ENCODE assay signal across 29 cellular contexts in the genomic region with DNA sequence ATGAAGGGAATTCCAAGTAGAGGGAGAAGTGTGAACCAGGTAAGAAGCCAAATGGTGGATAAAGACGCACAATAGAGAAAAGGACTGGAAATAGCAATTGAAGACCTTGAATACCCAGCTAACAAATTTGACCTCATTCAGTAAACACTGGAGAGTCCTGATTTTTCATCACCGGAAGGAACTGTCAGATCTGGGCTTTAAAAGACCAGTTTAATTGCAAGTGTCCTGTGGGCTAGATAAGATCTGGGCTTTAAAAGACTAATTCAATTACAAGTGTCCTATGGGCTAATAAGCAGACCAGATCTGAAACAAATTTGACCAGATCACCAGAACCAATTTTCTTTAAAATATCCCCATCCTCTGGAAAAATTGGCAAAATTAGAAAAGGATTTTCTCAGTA.
"Had no signal": no experiment of that assay in that cellular context is flagged by ENCODE, and none has a peak within 500 bp of the region (broad histone marks: within the 10 kb centered on the region; RNA-seq: fewer than 3 reads in every experiment).

No MANE protein-coding gene starts in this region.

- H3K4me3 Mint-ChIP-seq: activated naive CD8-positive, alpha-beta T cell; immature natural killer cell; mesothelial cell of epicardium; naive B cell; nephron progenitor cell had no signal

- H3K27ac ChIP-seq: adrenal gland, body of pancreas, gastroesophageal sphincter, neutrophil, pancreas, psoas muscle, tibial nerve had no signal

- FAIRE-seq: colon, kidney, pancreas had no signal

- H3K27ac Mint-ChIP-seq: activated naive CD8-positive, alpha-beta T cell; immature natural killer cell; mesothelial cell of epicardium; naive B cell; nephron progenitor cell had no signal

- ATAC-seq: body of pancreas, gastroesophageal sphincter, left colon, pancreas had no signal

- H3K4me1 Mint-ChIP-seq: immature natural killer cell, naive B cell had no signal

- DNase-seq: activated CD4-positive, alpha-beta T cell treated with anti-CD3 and anti-CD28 coated beads for 4 hours; activated CD4-positive, alpha-beta T cell treated with anti-CD3 and anti-CD28 coated beads, Interleukin-2, amount 50 U/mL, for 48 hours; activated CD8-positive, alpha-beta memory T cell treated with anti-CD3 and anti-CD28 coated beads for 24 hours; activated effector memory CD4-positive, alpha-beta T cell treated with Interleukin-2 at 50 U/mL for 16 hours; activated naive CD4-positive, alpha-beta T cell treated with Interleukin-2 at 50 U/mL for 16 hours; adrenal gland; aorta; body of pancreas; dermis blood vessel endothelial cell; effector CD4-positive, alpha-beta T cell; head of caudate nucleus; hypothalamus; immature natural killer cell; kidney; left colon; mammary epithelial cell; naive B cell; nephron progenitor cell; pancreas; psoas muscle; stimulated activated CD4-positive, alpha-beta T cell treated with anti-CD3 and anti-CD28 coated beads, Interleukin-15, amount 100 ng/mL, for 24 hours; stimulated activated CD4-positive, alpha-beta T cell treated with anti-CD3 and anti-CD28 coated beads, Interleukin-2, amount 100 ng/mL, for 24 hours; stimulated activated naive CD4-positive, alpha-beta T cell had no signal

- H3K4me1 ChIP-seq: body of pancreas, pancreas had no signal

- H3K36me3 Mint-ChIP-seq: activated naive CD8-positive, alpha-beta T cell; immature natural killer cell; mesothelial cell of epicardium; naive B cell had no signal

- H3K9me3 ChIP-seq: adrenal gland, body of pancreas, gastroesophageal sphincter, neutrophil, pancreas, psoas muscle, tibial nerve had no signal

- H3K36me3 ChIP-seq: adrenal gland, gastroesophageal sphincter, neutrophil, pancreas, tibial nerve had no signal

- H3K27me3 Mint-ChIP-seq: activated naive CD8-positive, alpha-beta T cell; naive B cell had no signal

- H3K4me3 ChIP-seq: adrenal gland, body of pancreas, gastroesophageal sphincter, pancreas, psoas muscle, tibial nerve had no signal

- H3K27me3 ChIP-seq: adrenal gland, body of pancreas, gastroesophageal sphincter, neutrophil, tibial nerve had no signal

- H3K9me3 Mint-ChIP-seq: mesothelial cell of epicardium, nephron progenitor cell had no signal
